8 cellular contexts compared by ENCODE assay signal in the genomic region with DNA sequence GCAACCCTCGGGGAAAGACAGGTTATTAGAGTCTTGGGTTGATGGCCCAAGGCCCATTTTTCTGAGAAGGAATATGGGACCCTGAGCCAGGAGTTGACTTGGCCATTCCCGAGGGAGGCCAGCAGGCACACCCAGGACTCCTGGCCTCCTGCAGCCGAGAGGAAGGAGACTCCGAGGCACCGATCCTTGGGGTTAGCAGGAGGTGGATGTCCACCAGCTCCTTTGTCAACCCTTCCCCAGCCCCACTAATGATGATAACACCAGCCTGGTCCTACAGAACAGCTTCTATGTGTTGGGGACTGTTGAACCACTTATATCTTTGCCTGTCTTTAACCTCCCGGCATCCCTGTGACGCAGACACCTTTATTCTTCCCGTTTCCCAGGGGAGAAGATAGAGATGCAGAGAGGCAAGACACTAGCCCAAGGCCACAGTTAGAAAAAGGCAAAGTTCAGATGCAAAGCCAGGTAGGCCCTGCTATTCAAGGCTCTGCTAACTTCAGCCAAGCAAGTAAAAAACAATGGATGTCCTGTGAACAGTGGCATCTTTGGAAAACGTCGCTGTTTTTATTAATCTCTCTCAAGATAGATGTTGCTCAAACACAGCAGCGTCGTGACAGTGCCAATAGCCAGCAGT.
DNase-seq lines count a peak whose midpoint lies in the region; ATAC-seq and TF ChIP-seq lines count a peak whose summit lies in the region.

No MANE protein-coding gene starts in this region.

- H3K4me1 Mint-ChIP-seq in T-helper 17 cell, result peaks cover 3% of the 10 kb centered on the region

- no peak overlapping the region for H3K27ac Mint-ChIP-seq in T-helper 17 cell

- intact Hi-C loops in right cardiac atrium (cut with DNase I) (no loop called here), gastrocnemius medialis (cut with DNase I; ENCODE audit: low total_unique reads) (loop anchor here (10.0 kb wide), 1 partner anchor 766 kb away; the partner anchor contains the start of gene TBX3)

- H3K4me1 ChIP-seq in right cardiac atrium (ENCODE audit: control insufficient read depth, insufficient read depth, low read length), result no peaks in the 10 kb centered on the region
- H3K4me1 ChIP-seq in gastrocnemius medialis, result no peaks in the 10 kb centered on the region

- no peak for ATAC-seq in T-helper 17 cell
- ATAC-seq in right cardiac atrium, result peak in 1 of 2 donors; percentile 26
- ATAC-seq in gastrocnemius medialis, result peak in 1 of 2 donors; percentile 3

- WGBS in right cardiac atrium, result 45% methylated on average over 12 of the region's 12 CpGs

- H3K27me3 Mint-ChIP-seq in T-helper 17 cell, result peaks cover 19% of the 10 kb centered on the region

- TF ChIP-seq POLR2A in gastrocnemius medialis (IDR thresholded peaks at IDR 0.05), result no peak

- H3K27me3 ChIP-seq in right cardiac atrium (ENCODE audit: control insufficient read depth, insufficient read depth) (no peaks in the 10 kb centered on the region), gastrocnemius medialis (no peaks in the 10 kb centered on the region)

- peak overlapping the region; percentile 26 for H3K4me3 Mint-ChIP-seq in T-helper 17 cell

- TF ChIP-seq CTCF in GM12865 (IDR thresholded peaks at IDR 0.05; ENCODE audit: insufficient read depth, low read depth, low read length, missing control alignments) (no peak), gastrocnemius medialis (IDR thresholded peaks at IDR 0.05 in 4 of 5, conservative IDR thresholded peaks at IDR 0.05 in 1 of 5) (no peak)

- H3K27ac ChIP-seq in right cardiac atrium (ENCODE audit: low read length) (peak overlapping the region; percentile 32), gastrocnemius medialis (peak overlapping the region in 2 of 4 donors; percentile 15 to 39)

- DNase-seq in GM12865 (ENCODE audit: low read depth), result no peak
- DNase-seq in T-helper 17 cell, result no peak
- peak in 1 of 3 donors; percentile 54 for DNase-seq in right cardiac atrium
- DNase-seq in gastrocnemius medialis, result no peak
- DNase-seq in hepatic stellate cell (ENCODE audit: low spot score), result no peak
- DNase-seq in SKM-1 treated with dmso at 0.1 percent for 144 hours (lab: John Stamatoyannopoulos, UW; ENCODE audit: unreplicated experiment), result no peak
- no peak for DNase-seq in HuH-7 (ENCODE audit: low spot score)
- no peak for DNase-seq in NCI-H82 treated with DMSO at 0.1 percent for 48 hours (lab: John Stamatoyannopoulos, UW; ENCODE audit: unreplicated experiment)

- H3K9me3 ChIP-seq in T-helper 17 cell (ENCODE audit: control insufficient read depth, low read length, poor library complexity, severe bottlenecking) (no peaks in the 10 kb centered on the region), right cardiac atrium (ENCODE audit: control insufficient read depth, low read length) (no peaks in the 10 kb centered on the region), gastrocnemius medialis (no peaks in the 10 kb centered on the region)

- no peaks in the 10 kb centered on the region for H3K36me3 ChIP-seq in gastrocnemius medialis

- H3K4me3 ChIP-seq in GM12865 (ENCODE audit: low read depth, low read length) (peak overlapping the region; percentile 31), right cardiac atrium (ENCODE audit: low read length) (peak overlapping the region; percentile 66), gastrocnemius medialis (peak overlapping the region; percentile 8 to 42 (median 36))

- peaks cover 6% of the 10 kb centered on the region for H3K36me3 Mint-ChIP-seq in T-helper 17 cell (ENCODE audit: low read depth)

- in situ Hi-C loops in gastrocnemius medialis (cut with MboI; ENCODE audit: low sequenced_read_pairs in 4 of 4), result no loop called here
